ENCODE assay signal across 10 cellular contexts in the genomic region with DNA sequence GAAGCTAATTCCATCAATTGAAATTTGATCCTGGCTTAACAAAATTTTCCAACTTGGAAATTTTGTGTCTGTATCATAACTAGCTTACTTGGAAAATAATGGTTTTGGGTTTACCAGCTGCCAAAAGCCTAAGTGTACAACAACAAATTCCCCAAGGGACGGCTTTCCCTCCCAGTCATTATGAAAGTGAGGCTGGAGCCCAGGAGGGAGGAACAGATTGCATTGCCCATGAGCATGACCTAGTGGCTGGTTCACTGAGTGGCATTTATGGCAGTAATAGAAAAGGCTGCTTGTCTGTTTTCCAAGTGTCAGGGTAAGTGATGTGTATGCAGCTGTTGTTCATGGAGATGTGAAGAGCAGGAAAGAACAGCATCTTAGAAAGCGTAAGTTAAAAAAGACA.
DNase-seq lines count a peak whose midpoint lies in the region; ATAC-seq, FAIRE-seq and TF ChIP-seq lines count a peak whose summit lies in the region.
"Had no signal": no experiment of that assay in that cellular context is flagged by ENCODE, and none has a peak within 500 bp of the region (broad histone marks: within the 10 kb centered on the region; RNA-seq: fewer than 3 reads in every experiment).

No MANE protein-coding gene starts in this region.

- H3K27ac ChIP-seq in smooth muscle cell (ENCODE audit: low read depth) (no peak overlapping the region), gastroesophageal sphincter (no peak overlapping the region)

- H3F3A ChIP-seq in smooth muscle cell (ENCODE audit: low read depth), result no peaks in the 10 kb centered on the region

- no peaks in the 10 kb centered on the region for H3K27me3 ChIP-seq in MG63
- peaks cover 5% of the 10 kb centered on the region for H3K27me3 ChIP-seq in smooth muscle cell (ENCODE audit: low read depth)
- no peaks in the 10 kb centered on the region for H3K27me3 ChIP-seq in gastroesophageal sphincter

- WGBS in smooth muscle cell (ENCODE audit: low lambda C conversion rate), result 83% methylated on average over 2 of the region's 2 CpGs
- 57 to 79% methylated on average over 2 of the region's 2 CpGs for WGBS in gastroesophageal sphincter (ENCODE audit: low coverage in 1 of 2), 2 donors

- H3K36me3 ChIP-seq in MG63, result no peaks in the 10 kb centered on the region
- no peaks in the 10 kb centered on the region for H3K36me3 ChIP-seq in smooth muscle cell (ENCODE audit: low read depth)
- no peaks in the 10 kb centered on the region for H3K36me3 ChIP-seq in gastroesophageal sphincter
- H3K36me3 ChIP-seq: HAP-1 had no signal

- no peak overlapping the region for H3K9ac ChIP-seq in smooth muscle cell (ENCODE audit: low read depth)

- ATAC-seq in gastroesophageal sphincter, result no peak

- no peaks in the 10 kb centered on the region for H4K20me1 ChIP-seq in smooth muscle cell (ENCODE audit: low read depth)

- H3K9me3 ChIP-seq in MG63, result no peaks in the 10 kb centered on the region
- no peaks in the 10 kb centered on the region for H3K9me3 ChIP-seq in smooth muscle cell (replicated peaks; ENCODE audit: low read depth)
- no peaks in the 10 kb centered on the region for H3K9me3 ChIP-seq in gastroesophageal sphincter
- H3K9me3 ChIP-seq: HAP-1 had no signal

- H3K4me1 ChIP-seq in smooth muscle cell (ENCODE audit: low read depth) (no peaks in the 10 kb centered on the region), gastroesophageal sphincter (no peaks in the 10 kb centered on the region)
- H3K4me1 ChIP-seq: HAP-1 had no signal

- no peak for TF ChIP-seq POLR2A in gastroesophageal sphincter (IDR thresholded peaks at IDR 0.05)

- no peak for TF ChIP-seq EP300 in gastroesophageal sphincter (IDR thresholded peaks at IDR 0.05)

- H2AFZ ChIP-seq in smooth muscle cell (ENCODE audit: low read depth), result no peak overlapping the region

- FAIRE-seq in RCC 7860 (lab: Jason Lieb, UNC), result no peak

- H3K79me2 ChIP-seq in smooth muscle cell (ENCODE audit: low read depth), result no peaks in the 10 kb centered on the region

- DNase-seq in NOMO-1 (lab: John Stamatoyannopoulos, UW; ENCODE audit: unreplicated experiment in 2 of 2), result peak; percentile 8 to 18
- DNase-seq in NOMO-1 treated with dmso at 0.1 percent for 144 hours (lab: John Stamatoyannopoulos, UW; ENCODE audit: unreplicated experiment), result no peak
- DNase-seq in MG63, result peak; percentile 10
- DNase-seq in epithelial cell of proximal tubule (ENCODE audit: low read depth), result no peak
- DNase-seq in superior temporal gyrus (ENCODE audit: extremely low spot score), result peak; percentile 79
- DNase-seq in smooth muscle cell (lab: John Stamatoyannopoulos, UW; ENCODE audit: unreplicated experiment), result no peak
- no peak for DNase-seq in RCC 7860 (ENCODE audit: low spot score)
- DNase-seq: NCI-H510A had no signal

- no peak overlapping the region for H3K4me3 ChIP-seq in MG63
- no peak overlapping the region for H3K4me3 ChIP-seq in epithelial cell of proximal tubule (ENCODE audit: low read depth, low read length)
- no peak overlapping the region for H3K4me3 ChIP-seq in smooth muscle cell
- H3K4me3 ChIP-seq in gastroesophageal sphincter, result no peak overlapping the region
- H3K4me3 ChIP-seq: HAP-1 had no signal

- no peak overlapping the region for H3K4me2 ChIP-seq in smooth muscle cell

- TF ChIP-seq CTCF in epithelial cell of proximal tubule (conservative IDR thresholded peaks at IDR 0.05; ENCODE audit: low read depth, low read length), result peak; percentile 55
- TF ChIP-seq CTCF in smooth muscle cell (IDR thresholded peaks at IDR 0.05; ENCODE audit: borderline replicate concordance, insufficient read depth, poor library complexity, severe bottlenecking), result no peak
- TF ChIP-seq CTCF in gastroesophageal sphincter (IDR thresholded peaks at IDR 0.05), result no peak

Comparison
In these comparisons a context has a peak if more than half of its experiments do, and no peak if none do; other contexts are left out.
1. DNase-seq: peak in NOMO-1 (2 of 2), MG63 (single experiment) and superior temporal gyrus (single experiment); none in NOMO-1 treated with dmso at 0.1 percent for 144 hours (single experiment), epithelial cell of proximal tubule (single experiment), smooth muscle cell (single experiment) and RCC 7860 (single experiment).